8 cellular contexts compared by ENCODE assay signal in genomic region chr4:54065282-54066087, GRCh38. TPM values are rescaled to one million over a fixed set of nuclear protein-coding genes. Genes with fewer than 3 reads are reported as not detected.
A peak's percentile ranks its signal among the peaks of the same experiment; 100 is the strongest.
DNase-seq lines count a peak whose midpoint lies in the region; ATAC-seq and TF ChIP-seq lines count a peak whose summit lies in the region.

No MANE protein-coding gene starts in this region.

- TF ChIP-seq CTCF in activated CD8-positive, alpha-beta T cell treated with anti-CD3 and anti-CD28 coated beads for 36 hours (IDR thresholded peaks at IDR 0.05): no peak
- TF ChIP-seq CTCF in hepatocyte (IDR thresholded peaks at IDR 0.05; ENCODE audit: poor library complexity): no peak

- H3K27me3 Mint-ChIP-seq in activated CD8-positive, alpha-beta T cell treated with anti-CD3 and anti-CD28 coated beads for 36 hours: no peaks in the 10 kb centered on the region

- intact Hi-C loops in activated CD8-positive, alpha-beta T cell treated with anti-CD3 and anti-CD28 coated beads for 36 hours (cut with micrococcal nuclease): no loop called here

- 78% methylated on average over 6 of the region's 6 CpGs for WGBS in hepatocyte (ENCODE audit: low lambda C conversion rate, missing lambda C conversion rate)

- H3K9me3 ChIP-seq in hepatocyte (ENCODE audit: low read depth) (no peaks in the 10 kb centered on the region), stomach smooth muscle (ENCODE audit: control insufficient read depth in 2 of 2, low read length in 2 of 2) (no peaks in the 10 kb centered on the region)

- H3K4me3 ChIP-seq in hepatocyte (peak overlapping the region; percentile 17), stomach smooth muscle (ENCODE audit: low read length in 2 of 2) (peak overlapping the region; percentile 71 to 97)

- no peaks in the 10 kb centered on the region for H3K9me3 Mint-ChIP-seq in activated CD8-positive, alpha-beta T cell treated with anti-CD3 and anti-CD28 coated beads for 36 hours

- CTCF ChIA-PET in activated CD8-positive, alpha-beta T cell treated with anti-CD3 and anti-CD28 coated beads for 36 hours (lab: Charles Lee): interaction anchor here (1.1 to 1.7 kb wide), 2 partner anchors 9 to 136 kb away, joined by 3 to 4 read pairs; no protein-coding TSS in a partner anchor

- peak overlapping the region; percentile 69 for H3K4me2 ChIP-seq in hepatocyte

- DNase-seq in NCI-H1417 (lab: John Stamatoyannopoulos, UW): peak in 2 of 3 experiments; percentile 3 to 33
- no peak for DNase-seq in NCI-H1417 treated with DMSO at 0.1 percent for 48 hours (lab: John Stamatoyannopoulos, UW)
- no peak for DNase-seq in activated CD8-positive, alpha-beta T cell treated with anti-CD3 and anti-CD28 coated beads for 36 hours
- DNase-seq in hepatocyte (ENCODE audit: low spot score): no peak
- DNase-seq in NOMO-1 treated with DMSO at 0.1 percent for 48 hours (lab: John Stamatoyannopoulos, UW; ENCODE audit: unreplicated experiment): no peak

- H3K9me2 ChIP-seq in hepatocyte (replicated peaks; ENCODE audit: insufficient read depth): no peaks in the 10 kb centered on the region

- ATAC-seq in activated CD8-positive, alpha-beta T cell treated with anti-CD3 and anti-CD28 coated beads for 36 hours: no peak
- no peak for ATAC-seq in HG03280 (IDR thresholded peaks at IDR 0.05; ENCODE audit: unreplicated experiment)
- no peak for ATAC-seq in GM18517 (IDR thresholded peaks at IDR 0.05; ENCODE audit: unreplicated experiment)

- peak overlapping the region; percentile 70 for H3K4me3 Mint-ChIP-seq in activated CD8-positive, alpha-beta T cell treated with anti-CD3 and anti-CD28 coated beads for 36 hours

- peaks cover 8% of the 10 kb centered on the region for H3K36me3 Mint-ChIP-seq in activated CD8-positive, alpha-beta T cell treated with anti-CD3 and anti-CD28 coated beads for 36 hours (ENCODE audit: low read depth)

- H3K9ac ChIP-seq in stomach smooth muscle (ENCODE audit: low read length in 2 of 2): peak overlapping the region; percentile 69 to 84

- peak overlapping the region; percentile 71 for H3K27ac ChIP-seq in hepatocyte
- peak overlapping the region; percentile 58 for H3K27ac ChIP-seq in stomach smooth muscle (ENCODE audit: low read length)

- H3K36me3 ChIP-seq in hepatocyte (replicated peaks; ENCODE audit: insufficient read depth, low read depth): no peaks in the 10 kb centered on the region
- H3K36me3 ChIP-seq in stomach smooth muscle (ENCODE audit: control insufficient read depth in 2 of 2, insufficient read depth in 2 of 2, low read length in 2 of 2): no peaks in the 10 kb centered on the region

- H2AFZ ChIP-seq in hepatocyte: peak overlapping the region; percentile 81

- H3K27me3 ChIP-seq in hepatocyte (no peaks in the 10 kb centered on the region), stomach smooth muscle (ENCODE audit: control insufficient read depth in 1 of 2, insufficient read depth in 2 of 2, low read length in 2 of 2) (no peaks in the 10 kb centered on the region)

- peaks cover 30% of the 10 kb centered on the region for H3K4me1 Mint-ChIP-seq in activated CD8-positive, alpha-beta T cell treated with anti-CD3 and anti-CD28 coated beads for 36 hours (ENCODE audit: low read depth)

- peaks cover 28% of the 10 kb centered on the region for H4K20me1 ChIP-seq in hepatocyte (ENCODE audit: insufficient read depth, poor library complexity, severe bottlenecking)

- POLR2A ChIA-PET in activated CD8-positive, alpha-beta T cell treated with anti-CD3 and anti-CD28 coated beads for 36 hours (lab: Charles Lee): interaction anchor here (1.1 to 1.2 kb wide), 2 partner anchors 10 kb away, joined by 3 to 4 read pairs; no protein-coding TSS in a partner anchor

- H3K79me2 ChIP-seq in hepatocyte: peaks cover 38% of the 10 kb centered on the region

- peak overlapping the region; percentile 69 for H3K27ac Mint-ChIP-seq in activated CD8-positive, alpha-beta T cell treated with anti-CD3 and anti-CD28 coated beads for 36 hours

- H3K4me1 ChIP-seq in hepatocyte (ENCODE audit: insufficient read depth): peaks cover 27% of the 10 kb centered on the region
- H3K4me1 ChIP-seq in stomach smooth muscle (ENCODE audit: control insufficient read depth, insufficient read depth, low read length): no peaks in the 10 kb centered on the region

RNA-seq across cellular contexts. Expression of gene CHIC2, which starts 1.1 kb away (rescaled TPM):
- 10 to 100 TPM; 16.8 to 17.5 TPM for total RNA-seq in activated CD8-positive, alpha-beta T cell treated with anti-CD3 and anti-CD28 coated beads for 36 hours
- 69.6 and 70.0 TPM in 2 replicates for total RNA-seq in hepatocyte
- 51.3 and 61.8 TPM in 2 replicates for polyA plus RNA-seq in hepatocyte

RNA-seq across cellular contexts. Expression of gene GSX2, which starts 34.5 kb away (rescaled TPM):
- not detected for total RNA-seq in activated CD8-positive, alpha-beta T cell treated with anti-CD3 and anti-CD28 coated beads for 36 hours
- total RNA-seq in hepatocyte: not detected in 2 replicates
- not detected in 2 replicates for polyA plus RNA-seq in hepatocyte

Comparison
In these comparisons a context has a peak if more than half of its experiments do, and no peak if none do; other contexts are left out.
1. DNase-seq: peak in NCI-H1417 (2 of 3); none in NCI-H1417 treated with DMSO at 0.1 percent for 48 hours (single experiment), activated CD8-positive, alpha-beta T cell treated with anti-CD3 and anti-CD28 coated beads for 36 hours (single experiment), hepatocyte (single experiment) and NOMO-1 treated with DMSO at 0.1 percent for 48 hours (single experiment).